In genomic region chr13:50107205-50107604, GRCh38 we compare ENCODE assay signal across 16 cellular contexts.
DNase-seq lines count a peak whose midpoint lies in the region; FAIRE-seq and TF ChIP-seq lines count a peak whose summit lies in the region.
"Had no signal": no experiment of that assay in that cellular context is flagged by ENCODE, and none has a peak within 500 bp of the region (broad histone marks: within the 10 kb centered on the region; RNA-seq: fewer than 3 reads in every experiment).

No MANE protein-coding gene starts in this region.

- H3K79me1 ChIP-seq in H1 (ENCODE audit: low read depth, low read length): no peaks in the 10 kb centered on the region

- H2BK15ac ChIP-seq in H1 (ENCODE audit: low read length): no peak overlapping the region

- H3K56ac ChIP-seq in H1 (replicated peaks; ENCODE audit: insufficient read length, low read depth, low read length): no peak overlapping the region

- H3K4ac ChIP-seq in H1 (replicated peaks; ENCODE audit: insufficient read length, low read depth, low read length): no peak overlapping the region

- H3K4me3 ChIP-seq in BLaER1 treated with 17β-estradiol and CSF1 and Interleukin-3, amounts not matched to agents 10 nM and 100 nM: peak overlapping the region in 2 of 10 experiments; percentile 1 to 2; a peak in 1 of 20 replicates
- peak overlapping the region; percentile 5 for H3K4me3 ChIP-seq in OCI-LY1 (ENCODE audit: low read depth, low read length, poor library complexity, severe bottlenecking)
- no peak overlapping the region for H3K4me3 ChIP-seq in H1 (ENCODE audit: extremely low read depth in 1 of 4, insufficient read depth in 2 of 4, low read depth in 3 of 4, low read length in 4 of 4)
- H3K4me3 ChIP-seq in Peyer's patch: no peak overlapping the region
- H3K4me3 ChIP-seq: coronary artery, heart right ventricle had no signal

- no peak overlapping the region for H4K91ac ChIP-seq in H1 (replicated peaks; ENCODE audit: insufficient read length, low read length)

- no peak overlapping the region for H2AFZ ChIP-seq in OCI-LY1 (ENCODE audit: low read length)
- no peak overlapping the region for H2AFZ ChIP-seq in H1 (ENCODE audit: low read length)

- TF ChIP-seq POLR2A in H1 (IDR thresholded peaks at IDR 0.05; ENCODE audit: control extremely low read depth in 1 of 2, low read depth in 2 of 2, low read length in 2 of 2): no peak
- no peak for TF ChIP-seq POLR2A in Peyer's patch (IDR thresholded peaks at IDR 0.05)

- peaks cover 4 to 100% (median 22%) of the 10 kb centered on the region in 11 experiments; a peak in 15 of 22 replicates for H4K20me1 ChIP-seq in BLaER1 treated with 17β-estradiol and CSF1 and Interleukin-3, amounts not matched to agents 10 nM and 100 nM
- 0 out of 2 replicates have a peak, but pooled peaks cover 3% of the 10 kb centered on the region for H4K20me1 ChIP-seq in OCI-LY1 (ENCODE audit: insufficient read depth, low read length)
- H4K20me1 ChIP-seq in H1 (replicated peaks in 1 of 2; ENCODE audit: control insufficient read depth in 1 of 2, insufficient read depth in 2 of 2, low read length in 2 of 2): no peaks in the 10 kb centered on the region

- no peaks in the 10 kb centered on the region for H3K23me2 ChIP-seq in H1 (ENCODE audit: low read depth, low read length)

- POLR2A ChIA-PET in H1 (lab: Charles Lee; ENCODE audit: partially characterized antibody): no interaction called here

- DNase-seq in AG08396 (ENCODE audit: low spot score) (peak; percentile 36), H1 (ENCODE audit: low read depth in 1 of 2, low spot score in 2 of 2) (no peak), inferior parietal cortex (ENCODE audit: extremely low spot score) (no peak), Ammon's horn (ENCODE audit: low spot score) (no peak), Peyer's patch (no peak)
- DNase-seq in activated CD4-positive, CD25-positive, alpha-beta regulatory T cell treated with anti-CD3 and anti-CD28 coated beads, Interleukin-2, amount 50 U/mL, for 72 hours: no peak
- DNase-seq: activated T-cell treated with anti-CD3 and anti-CD28 coated beads, Interleukin-2, amount 50 U/mL, for 1 hour; heart right ventricle; NCI-H1417 treated with DMSO at 0.1 percent for 48 hours; NCI-H226; PC-3; stimulated activated CD4-positive, alpha-beta T cell treated with anti-CD3 and anti-CD28 coated beads, Interleukin-12 subunit alpha, Interleukin-12 subunit beta, amount 100 ng/mL, for 4 hours had no signal

- H3F3A ChIP-seq in OCI-LY1 (ENCODE audit: insufficient read depth, low read length): no peaks in the 10 kb centered on the region

- H3K14ac ChIP-seq in H1 (ENCODE audit: insufficient read length): no peak overlapping the region

- no peak overlapping the region for H2BK20ac ChIP-seq in H1 (ENCODE audit: low read length)

- CTCF ChIA-PET in H1 (lab: Charles Lee; ENCODE audit: partially characterized antibody): interaction anchor here (1.2 kb wide), 1 partner anchor 22 kb away, joined by 3 read pairs; no protein-coding TSS in a partner anchor

- no peak overlapping the region for H4K5ac ChIP-seq in H1 (ENCODE audit: insufficient read length, low read depth, low read length)

- no peak for TF ChIP-seq RAD21 in H1 (IDR thresholded peaks at IDR 0.05 in 1 of 2, conservative IDR thresholded peaks at IDR 0.05 in 1 of 2; ENCODE audit: low read depth in 2 of 2, low read length in 2 of 2)

- H2BK120ac ChIP-seq in H1 (replicated peaks; ENCODE audit: low read depth, low read length): no peak overlapping the region

- no peaks in the 10 kb centered on the region for H3K27me3 ChIP-seq in BLaER1 treated with 17β-estradiol and CSF1 and Interleukin-3, amounts not matched to agents 10 nM and 100 nM
- no peaks in the 10 kb centered on the region for H3K27me3 ChIP-seq in OCI-LY1 (ENCODE audit: insufficient read depth, low read length)
- no peaks in the 10 kb centered on the region for H3K27me3 ChIP-seq in H1 (replicated peaks in 1 of 4; ENCODE audit: control insufficient read depth in 3 of 4, extremely low read depth in 1 of 4, insufficient read depth in 3 of 4, low read length in 3 of 4)
- no peaks in the 10 kb centered on the region for H3K27me3 ChIP-seq in Peyer's patch
- H3K27me3 ChIP-seq: heart right ventricle had no signal

- 83% methylated on average over 1 of the region's 1 CpG; no CpG with 5 or more reads in 1 of the 2 experiments for WGBS in H1 (ENCODE audit: extremely low coverage in 1 of 2, insufficient coverage in 1 of 2, insufficient read length in 1 of 2, insufficient replicate concordance in 2 of 2, low coverage in 1 of 2, low lambda C conversion rate in 2 of 2, missing lambda C conversion rate in 1 of 2), 2 experiments

- H4K8ac ChIP-seq in H1 (ENCODE audit: extremely low read depth, insufficient read depth, low read length): no peak overlapping the region

- TF ChIP-seq CTCF in OCI-LY1 (IDR thresholded peaks at IDR 0.05; ENCODE audit: low read length): no peak
- no peak for TF ChIP-seq CTCF in H1 (IDR thresholded peaks at IDR 0.05; ENCODE audit: control extremely low read depth in 1 of 3, insufficient read depth in 1 of 3, low read depth in 1 of 3, low read length in 3 of 3)
- TF ChIP-seq CTCF in Peyer's patch (IDR thresholded peaks at IDR 0.05): no peak

- H3K9ac ChIP-seq in BLaER1 treated with 17β-estradiol and CSF1 and Interleukin-3, amounts not matched to agents 10 nM and 100 nM: peak overlapping the region in 9 of 11 experiments; percentile 3 to 57 (median 37); a peak in 7 of 22 replicates
- H3K9ac ChIP-seq in OCI-LY1 (ENCODE audit: low read length) (peak overlapping the region; percentile 1; the same call in 1 of the 2 replicates), H1 (replicated peaks in 1 of 4; ENCODE audit: extremely low read depth in 1 of 4, low read depth in 3 of 4, low read length in 3 of 4) (no peak overlapping the region)

- H3K9me3 ChIP-seq in BLaER1 treated with 17β-estradiol and CSF1 and Interleukin-3, amounts not matched to agents 10 nM and 100 nM (replicated peaks in 1 of 11): peaks cover 0 to 17% (median 5%) of the 10 kb centered on the region in 11 experiments; a peak in 10 of 22 replicates
- H3K9me3 ChIP-seq in OCI-LY1 (ENCODE audit: low read length) (no peaks in the 10 kb centered on the region), H1 (ENCODE audit: insufficient read depth in 2 of 2, low read depth in 1 of 2, low read length in 1 of 2) (no peaks in the 10 kb centered on the region), Peyer's patch (no peaks in the 10 kb centered on the region)
- H3K9me3 ChIP-seq: heart right ventricle had no signal

- no peak overlapping the region for H3K23ac ChIP-seq in H1 (ENCODE audit: insufficient read length)

- FAIRE-seq in H1 (lab: Jason Lieb, UNC): peak; percentile 19
- FAIRE-seq: astrocyte had no signal

- peak overlapping the region in 10 of 11 experiments; percentile 35 to 73 (median 63); a peak in 19 of 22 replicates for H3K27ac ChIP-seq in BLaER1 treated with 17β-estradiol and CSF1 and Interleukin-3, amounts not matched to agents 10 nM and 100 nM
- H3K27ac ChIP-seq in OCI-LY1 (ENCODE audit: low read depth, low read length, poor library complexity, severe bottlenecking): peak overlapping the region; percentile 74
- H3K27ac ChIP-seq in H1 (ENCODE audit: low read depth, low read length): no peak overlapping the region
- H3K27ac ChIP-seq in Peyer's patch: peak overlapping the region in 2 of 4 donors; percentile 41 to 59
- H3K27ac ChIP-seq: coronary artery had no signal

- H2BK5ac ChIP-seq in H1 (ENCODE audit: low read depth, low read length): no peak overlapping the region

- peak overlapping the region; percentile 50 to 85 (median 68) for H3K4me2 ChIP-seq in BLaER1 treated with 17β-estradiol and CSF1 and Interleukin-3, amounts not matched to agents 10 nM and 100 nM
- H3K4me2 ChIP-seq in OCI-LY1 (ENCODE audit: low read length) (peak overlapping the region; percentile 53), H1 (ENCODE audit: insufficient read depth in 1 of 2, low read depth in 2 of 2, low read length in 2 of 2) (0 out of 4 replicates have a peak overlapping the region, but pooled peaks of 1 of the 2 experiments have one; percentile 11)

- no peak overlapping the region for H2AK5ac ChIP-seq in H1 (ENCODE audit: low read depth, low read length)

- H3K9me2 ChIP-seq in OCI-LY1 (ENCODE audit: low read depth, low read length): no peaks in the 10 kb centered on the region

- no peak for TF ChIP-seq EP300 in H1 (IDR thresholded peaks at IDR 0.05; ENCODE audit: borderline replicate concordance in 1 of 2, low read depth in 2 of 2, low read length in 2 of 2)

- H3K18ac ChIP-seq in H1 (ENCODE audit: extremely low read depth, low read length): no peak overlapping the region

- H3K36me3 ChIP-seq in BLaER1 treated with 17β-estradiol and CSF1 and Interleukin-3, amounts not matched to agents 10 nM and 100 nM: peaks cover 12 to 58% (median 31%) of the 10 kb centered on the region in 11 experiments; a peak in 19 of 22 replicates
- H3K36me3 ChIP-seq in OCI-LY1 (ENCODE audit: insufficient read depth, low read length) (peaks cover 56% of the 10 kb centered on the region), H1 (ENCODE audit: control insufficient read depth in 2 of 4, insufficient read depth in 4 of 4, low read length in 3 of 4) (no peaks in the 10 kb centered on the region), Peyer's patch (no peaks in the 10 kb centered on the region)

- H3K79me2 ChIP-seq in OCI-LY1 (ENCODE audit: insufficient read depth, low read length) (peaks cover 98% of the 10 kb centered on the region), H1 (ENCODE audit: control insufficient read depth in 1 of 2, insufficient read depth in 2 of 2, low read length in 2 of 2) (no peaks in the 10 kb centered on the region)

- H2BK12ac ChIP-seq in H1 (ENCODE audit: low read depth, low read length): no peak overlapping the region

- peaks cover 35 to 77% (median 60%) of the 10 kb centered on the region in 10 experiments for H3K4me1 ChIP-seq in BLaER1 treated with 17β-estradiol and CSF1 and Interleukin-3, amounts not matched to agents 10 nM and 100 nM
- H3K4me1 ChIP-seq in OCI-LY1 (ENCODE audit: insufficient read depth, low read length, severe bottlenecking): peaks cover 38% of the 10 kb centered on the region
- H3K4me1 ChIP-seq in H1 (replicated peaks in 1 of 4; ENCODE audit: control insufficient read depth in 3 of 4, insufficient read depth in 4 of 4, low read length in 3 of 4): peaks cover 0 to 8% (median 2%) of the 10 kb centered on the region in 4 experiments; a peak in 3 of 7 replicates
- H3K4me1 ChIP-seq in Peyer's patch: peaks cover 0 to 5% (median 0%) of the 10 kb centered on the region in 4 donors

TF ChIP-seq in H1, 55 proteins besides CTCF, POLR2A, EP300 and RAD21 (continues in another document):
- TF ChIP-seq BACH1 (IDR thresholded peaks at IDR 0.05; ENCODE audit: low read length) (no peak), GTF2F1 (IDR thresholded peaks at IDR 0.05; ENCODE audit: borderline replicate concordance, low read depth, low read length) (no peak), JUN (IDR thresholded peaks at IDR 0.05; ENCODE audit: low read depth, low read length) (no peak), KDM5A (IDR thresholded peaks at IDR 0.05; ENCODE audit: low read length) (no peak), POU5F1 (IDR thresholded peaks at IDR 0.05; ENCODE audit: low read depth, low read length) (no peak), EGR1 (IDR thresholded peaks at IDR 0.05; ENCODE audit: borderline replicate concordance, low read depth, low read length) (no peak), TAF1 (IDR thresholded peaks at IDR 0.05; ENCODE audit: low read depth, low read length) (no peak), KDM1A (IDR thresholded peaks at IDR 0.05; ENCODE audit: borderline replicate concordance, low read length) (no peak)

Comparison
In these comparisons a context has a peak if more than half of its experiments do, and no peak if none do; other contexts are left out.
1. H3K9ac ChIP-seq: peak in BLaER1 treated with 17β-estradiol and CSF1 and Interleukin-3, amounts not matched to agents 10 nM and 100 nM (9 of 11) and OCI-LY1 (single experiment); none in H1 (0 of 4).